ENCODE assay signal across 8 cellular contexts in the genomic region with DNA sequence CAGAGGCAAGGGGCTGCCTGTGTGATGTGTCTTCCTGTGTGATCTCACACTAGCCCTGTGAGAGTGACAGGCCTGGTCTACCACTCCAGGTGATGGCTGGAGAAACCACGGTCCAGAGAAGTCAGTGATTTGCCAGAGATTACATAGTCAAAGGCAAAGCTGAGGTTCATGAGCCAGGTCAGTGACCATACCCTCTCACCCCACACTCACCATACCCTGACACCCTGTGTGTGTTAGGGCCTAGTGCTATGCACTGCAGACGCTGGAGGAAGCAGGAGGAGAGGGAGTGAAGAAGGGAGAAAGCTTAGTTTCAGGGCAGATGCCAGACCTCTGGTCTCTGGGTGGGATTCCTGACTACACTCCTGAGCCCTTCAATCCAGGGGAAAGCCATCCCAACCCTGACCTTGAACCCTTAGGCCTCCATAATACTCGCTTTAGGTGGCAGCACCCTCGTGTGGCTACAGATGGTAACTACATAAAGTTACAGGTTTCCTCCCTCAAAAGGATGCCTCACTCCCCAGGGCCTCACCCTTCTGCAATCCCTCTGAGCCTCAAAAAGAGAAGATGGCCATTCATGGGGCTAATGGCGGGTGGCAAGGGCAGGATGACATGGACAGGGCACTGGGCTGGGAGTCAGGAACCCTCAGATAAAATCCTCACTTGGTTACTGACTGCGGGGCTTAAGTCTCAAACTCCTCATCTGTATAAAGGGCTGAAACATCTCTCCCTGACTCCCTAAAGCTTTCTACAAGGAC. TPM values are rescaled to one million over a fixed set of nuclear protein-coding genes. Genes with fewer than 3 reads are reported as not detected.
DNase-seq lines count a peak whose midpoint lies in the region; ATAC-seq, FAIRE-seq and TF ChIP-seq lines count a peak whose summit lies in the region.

No MANE protein-coding gene starts in this region.

- no peaks in the 10 kb centered on the region for H3K79me2 ChIP-seq in Karpas-422 (ENCODE audit: low read length)
- no peaks in the 10 kb centered on the region for H3K79me2 ChIP-seq in SU-DHL-6 (ENCODE audit: insufficient read depth, low read length)
- no peaks in the 10 kb centered on the region for H3K79me2 ChIP-seq in K562 (ENCODE audit: control insufficient read depth, insufficient read depth, low read length)

- POLR2A ChIA-PET in K562 (lab: Yijun Ruan, JAX): interaction anchor here (0.7 to 1.9 kb wide), 6 partner anchors 9 to 202 kb away, joined by 3 to 22 read pairs (median 5); no protein-coding TSS in a partner anchor

- H3K9me1 ChIP-seq in K562 (ENCODE audit: control insufficient read depth, insufficient read depth, low read length): no peaks in the 10 kb centered on the region

- H3K9ac ChIP-seq in Karpas-422 (ENCODE audit: low read length) (no peak overlapping the region), SU-DHL-6 (ENCODE audit: low read length) (no peak overlapping the region), K562 (ENCODE audit: insufficient read depth in 1 of 2, low read depth in 2 of 2, low read length in 2 of 2) (peak overlapping the region in 1 of 2 experiments; percentile 14; a peak in 1 of 4 replicates)

- BruUV-seq in K562 (replicated peaks; lab: Mats Ljungman, UMichigan): no TSS peak

- H3K4me2 ChIP-seq in Karpas-422 (ENCODE audit: low read depth, low read length, poor library complexity, severe bottlenecking) (no peak overlapping the region), SU-DHL-6 (ENCODE audit: low read depth, low read length, poor library complexity, severe bottlenecking) (no peak overlapping the region), K562 (ENCODE audit: insufficient read depth, low read length) (no peak overlapping the region)

- FAIRE-seq in K562 (lab: Jason Lieb, UNC): peak; percentile 87

- CTCF ChIA-PET in K562 (lab: Yijun Ruan, JAX; ENCODE audit: low intra/inter-chr PET ratio): interaction anchor here (0.6 to 3.7 kb wide), 6 partner anchors 18 to 494 kb away, joined by 3 to 35 read pairs (median 4); no protein-coding TSS in a partner anchor

- H3K4me3 ChIP-seq in Karpas-422 (ENCODE audit: low read length) (no peak overlapping the region), SU-DHL-6 (ENCODE audit: insufficient read depth, low read length, poor library complexity, severe bottlenecking) (no peak overlapping the region), K562 (no peak overlapping the region)

- H3K27me3 ChIP-seq in Karpas-422 (ENCODE audit: low read length) (no peaks in the 10 kb centered on the region), SU-DHL-6 (ENCODE audit: low read length) (no peaks in the 10 kb centered on the region), K562 (ENCODE audit: control insufficient read depth in 2 of 2, insufficient read depth in 2 of 2, low read length in 2 of 2) (no peaks in the 10 kb centered on the region)

- intact Hi-C loops in K562 (cut with micrococcal nuclease): loop anchor here (1.0 kb wide), 3 partner anchors 18 to 150 kb away; no protein-coding TSS in a partner anchor

- peaks cover 0 to 10% (median 3%) of the 10 kb centered on the region in 3 donors for H3K27me3 Mint-ChIP-seq in immature natural killer cell (ENCODE audit: low read depth in 3 of 3)

- H2AFZ ChIP-seq in Karpas-422 (ENCODE audit: low read length): no peak overlapping the region
- no peak overlapping the region for H2AFZ ChIP-seq in SU-DHL-6 (ENCODE audit: low read depth, low read length, severe bottlenecking)
- no peak overlapping the region for H2AFZ ChIP-seq in K562 (ENCODE audit: low read depth, low read length)

- H3K36me3 ChIP-seq in Karpas-422 (ENCODE audit: insufficient read depth, low read length) (peaks cover 13% of the 10 kb centered on the region; the same call in 1 of the 2 replicates), SU-DHL-6 (ENCODE audit: low read length) (peaks cover 3% of the 10 kb centered on the region; the same call in 1 of the 2 replicates), K562 (ENCODE audit: control insufficient read depth, insufficient read depth, low read length) (peaks cover 31% of the 10 kb centered on the region; the same call in 2 of the 3 replicates)

- H3K4me1 ChIP-seq in Karpas-422 (ENCODE audit: low read length): no peaks in the 10 kb centered on the region
- H3K4me1 ChIP-seq in K562 (replicated peaks in 1 of 2; ENCODE audit: control insufficient read depth in 2 of 2, insufficient read depth in 2 of 2, low read length in 2 of 2): no peaks in the 10 kb centered on the region; a peak in 2 of 5 replicates

- ATAC-seq in K562: peak; percentile 92

- H3K9me2 ChIP-seq in Karpas-422 (replicated peaks; ENCODE audit: insufficient read depth, low read length) (no peaks in the 10 kb centered on the region), SU-DHL-6 (replicated peaks; ENCODE audit: insufficient read depth, low read length) (no peaks in the 10 kb centered on the region)

- no peak for TF ChIP-seq EP300 in K562 (IDR thresholded peaks at IDR 0.05; ENCODE audit: low read length)

- H4K20me1 ChIP-seq in Karpas-422 (ENCODE audit: insufficient read depth, low read depth, low read length): no peaks in the 10 kb centered on the region
- H4K20me1 ChIP-seq in SU-DHL-6 (ENCODE audit: low read depth, low read length): 0 out of 2 replicates have a peak, but pooled peaks cover 4% of the 10 kb centered on the region
- no peaks in the 10 kb centered on the region for H4K20me1 ChIP-seq in K562 (replicated peaks; ENCODE audit: control insufficient read depth, insufficient read depth, low read length)

- WGBS in K562 (ENCODE audit: insufficient coverage, low coverage, missing lambda C conversion rate): 35% methylated on average over 6 of the region's 6 CpGs

- no peak overlapping the region for H3K27ac ChIP-seq in Karpas-422 (ENCODE audit: low read length)
- H3K27ac ChIP-seq in SU-DHL-6 (ENCODE audit: low read depth, low read length): no peak overlapping the region
- H3K27ac ChIP-seq in K562 (ENCODE audit: extremely low read depth, low read depth, low read length): no peak overlapping the region

- DNase-seq in EL: peak; percentile 57
- peak; percentile 84 for DNase-seq in Karpas-422
- DNase-seq in K562 (ENCODE audit: extremely low read depth in 1 of 4, low spot score in 3 of 4): peak; percentile 74 to 79 (median 78)
- DNase-seq in immature natural killer cell: peak; percentile 57 to 60 (median 59)
- peak; percentile 28 to 36 for DNase-seq in stimulated activated CD4-positive, alpha-beta T cell treated with anti-CD3 and anti-CD28 coated beads, Interleukin-4, amount 100 ng/mL, for 4 hours
- DNase-seq in NCI-H446 treated with DMSO at 0.1 percent for 48 hours (lab: John Stamatoyannopoulos, UW): no peak
- DNase-seq in putamen (ENCODE audit: low spot score): no peak

- peak; percentile 83 to 96 for TF ChIP-seq RAD21 in K562 (CRISPR knock-in tag; conservative IDR thresholded peaks at IDR 0.05 in 1 of 2, IDR thresholded peaks at IDR 0.05 in 1 of 2)

- H3K27ac Mint-ChIP-seq in immature natural killer cell: peak overlapping the region; percentile 40 to 87 (median 78)

- H3K4me3 Mint-ChIP-seq in immature natural killer cell: peak overlapping the region in 3 of 5 donors; percentile 3 to 21 (median 18)

- TF ChIP-seq CTCF in SU-DHL-6 (IDR thresholded peaks at IDR 0.05; ENCODE audit: insufficient read depth, low read length, poor library complexity, severe bottlenecking) (peak; percentile 80), K562 (IDR thresholded peaks at IDR 0.05 in 2 of 3, conservative IDR thresholded peaks at IDR 0.05 in 1 of 3; ENCODE audit: insufficient read depth in 2 of 3, low read depth in 1 of 3, low read length in 3 of 3) (peak; percentile 78 to 95 (median 90))

- H3K9me3 ChIP-seq in Karpas-422 (ENCODE audit: low read length) (no peaks in the 10 kb centered on the region), SU-DHL-6 (ENCODE audit: insufficient read depth, low read length) (no peaks in the 10 kb centered on the region), K562 (replicated peaks; ENCODE audit: control insufficient read depth, insufficient read depth, low read depth, low read length) (no peaks in the 10 kb centered on the region)

- H3K36me3 Mint-ChIP-seq in immature natural killer cell: peaks cover 0 to 15% (median 12%) of the 10 kb centered on the region in 3 donors

- H3K4me1 Mint-ChIP-seq in immature natural killer cell: peaks cover 15% of the 10 kb centered on the region in 2 donors

- in situ Hi-C loops in K562 (cut with MboI): no loop called here

- no peaks in the 10 kb centered on the region for H3K9me3 Mint-ChIP-seq in immature natural killer cell

- TF ChIP-seq POLR2A in K562 (conservative IDR thresholded peaks at IDR 0.05): no peak; the same call in 1 of the 2 replicates

- peaks cover 13% of the 10 kb centered on the region; the same call in 1 of the 2 replicates for H3F3A ChIP-seq in SU-DHL-6 (ENCODE audit: insufficient read depth)

TF ChIP-seq in K562, 482 proteins besides CTCF, POLR2A, EP300 and RAD21 (continues in another document):
- no peak; a peak in 1 of 4 replicates for TF ChIP-seq MAZ (CRISPR knock-in tag; conservative IDR thresholded peaks at IDR 0.05 in 1 of 2, IDR thresholded peaks at IDR 0.05 in 1 of 2)
- TF ChIP-seq ZNF217 (CRISPR knock-in tag; IDR thresholded peaks at IDR 0.05): no peak
- TF ChIP-seq PHTF2 (CRISPR knock-in tag; IDR thresholded peaks at IDR 0.05): no peak

RNA-seq across cellular contexts. Expression of gene SDC3, which starts 20.8 kb away (rescaled TPM):
- 0.04 and 0.94 TPM in 2 replicates for total RNA-seq in Karpas-422 (2014; rRNA removed; shearing (Covaris generic); ENCODE audit: low replicate concordance)
- 13.1 and 24.6 TPM in 2 replicates for total RNA-seq in K562 (2011; cell fraction: chromatin; rRNA removed; ENCODE audit: low replicate concordance)
- 24.0 and 32.2 TPM in 2 replicates for total RNA-seq in K562 (2011; cell fraction: nucleolus; rRNA removed)
- total RNA-seq in K562 (2011; cell fraction: nucleoplasm; rRNA removed): 29.8 and 31.2 TPM in 2 replicates
- total RNA-seq in K562 (2014; rRNA removed): 12.1 and 20.7 TPM in 2 replicates
- total RNA-seq in K562 (2014; rRNA removed; fragmentation: Illumina TruSeq; extraction: Trizol): 8.6 and 9.0 TPM in 2 replicates
- total RNA-seq in K562 (2015; rRNA removed; fragmentation: Illumina TruSeq; extraction: Trizol): 17.6 and 18.3 TPM in 2 replicates
- total RNA-seq in K562 (2021): 39.4 and 44.1 TPM in 2 replicates
- 6.5 and 8.9 TPM in 2 replicates for polyA plus RNA-seq in K562 (2011; rRNA removed)
- 8.4 and 12.2 TPM in 2 replicates for polyA plus RNA-seq in K562 (2011; cell fraction: cytosol; rRNA removed)
- polyA plus RNA-seq in K562 (2011; cell fraction: nucleus; rRNA removed): 15.0 and 19.6 TPM in 2 replicates
- polyA plus RNA-seq in K562 (2012): 39.4 and 99.6 TPM in 2 replicates
- 30.5 and 39.3 TPM in 2 replicates for polyA plus RNA-seq in K562 (2014; fragmentation: Illumina TruSeq; extraction: Trizol)
- under 1 TPM; 0.38 to 0.56 TPM for polyA plus RNA-seq in K562 (2014; fragmentation: Nextera tagmentation; extraction: Ambion mirVana)
- 20.4 and 24.5 TPM in 2 replicates for polyA plus RNA-seq in K562 (2014; rRNA removed)
- 4.6 and 6.4 TPM in 2 replicates for polyA minus RNA-seq in K562 (2011; rRNA and poly(A)+ RNA removed)
- polyA minus RNA-seq in K562 (2011; cell fraction: cytosol; rRNA and poly(A)+ RNA removed): 12.1 and 19.4 TPM in 2 replicates
- polyA minus RNA-seq in K562 (2011; cell fraction: nucleus; rRNA and poly(A)+ RNA removed): 3.4 and 3.8 TPM in 2 replicates
- not detected for polyA plus RNA-seq in immature natural killer cell

Comparison
In these comparisons a context has a peak if more than half of its experiments do, and no peak if none do; other contexts are left out.
1. DNase-seq: peak in EL (single experiment), Karpas-422 (single experiment), K562 (4 of 4), immature natural killer cell (3 of 3) and stimulated activated CD4-positive, alpha-beta T cell treated with anti-CD3 and anti-CD28 coated beads, Interleukin-4, amount 100 ng/mL, for 4 hours (2 of 2); none in NCI-H446 treated with DMSO at 0.1 percent for 48 hours (single experiment) and putamen (single experiment).